ENCODE assay signal across 17 cellular contexts in the genomic region with DNA sequence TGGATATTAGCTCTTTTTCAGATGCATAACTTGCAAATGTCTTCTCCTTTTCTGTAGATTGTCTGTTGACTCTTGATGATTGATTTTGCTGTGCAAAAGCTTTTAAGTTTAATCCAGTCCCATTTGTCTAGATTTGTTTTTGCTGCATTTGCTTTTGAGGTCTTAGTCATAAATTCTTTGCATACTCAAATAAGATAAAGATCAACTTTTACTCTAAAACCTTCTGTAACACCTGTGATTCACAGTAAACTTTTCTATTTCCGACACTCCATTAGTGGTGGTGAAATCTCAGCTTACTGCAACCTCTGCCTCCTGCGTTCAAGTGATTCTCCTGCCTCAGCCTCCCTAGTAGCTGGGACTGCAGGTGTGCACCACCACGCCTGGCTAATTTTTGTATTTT.
A peak's percentile ranks its signal among the peaks of the same experiment; 100 is the strongest.
DNase-seq lines count a peak whose midpoint lies in the region; ATAC-seq lines count a peak whose summit lies in the region.
"Had no signal": no experiment of that assay in that cellular context is flagged by ENCODE, and none has a peak within 500 bp of the region (broad histone marks: within the 10 kb centered on the region; RNA-seq: fewer than 3 reads in every experiment).

No MANE protein-coding gene starts in this region.

- no peaks in the 10 kb centered on the region for H3K9me3 Mint-ChIP-seq in activated CD4-positive, alpha-beta memory T cell treated with anti-CD3 and anti-CD28 coated beads, Interleukin-2, amount 10 ng/mL, durations not matched to agents 7 days and 5 days

- ATAC-seq in HG03342 (IDR thresholded peaks at IDR 0.05; ENCODE audit: unreplicated experiment) = no peak
- ATAC-seq: GM12878 had no signal

- DNase-seq in A172 (ENCODE audit: low spot score) = peak; percentile 11
- DNase-seq in M059J (ENCODE audit: low read depth) = peak; percentile 12
- peak; percentile 6 for DNase-seq in dedifferentiated amniotic fluid mesenchymal stem cell (ENCODE audit: extremely low spot score)
- no peak for DNase-seq in activated CD4-positive, alpha-beta memory T cell treated with anti-CD3 and anti-CD28 coated beads, Interleukin-2, amount 10 ng/mL, durations not matched to agents 7 days and 5 days
- DNase-seq in activated CD4-positive, alpha-beta T cell treated with anti-CD3 and anti-CD28 coated beads, Interleukin-2, amount 50 U/mL, for 4 hours = no peak
- DNase-seq: C1 segment of cervical spinal cord; Calu3; CD4-positive, alpha-beta memory T cell; COR-L47; DMS153; DND-41; GDM1; GM23248; H7; HCEC 1CT had no signal

- no peaks in the 10 kb centered on the region for H3K36me3 Mint-ChIP-seq in activated CD4-positive, alpha-beta memory T cell treated with anti-CD3 and anti-CD28 coated beads, Interleukin-2, amount 10 ng/mL, durations not matched to agents 7 days and 5 days (ENCODE audit: low read depth)
- H3K36me3 Mint-ChIP-seq: CD4-positive, alpha-beta memory T cell had no signal

- POLR2A ChIA-PET in activated CD4-positive, alpha-beta memory T cell treated with anti-CD3 and anti-CD28 coated beads, Interleukin-2, amount 10 ng/mL, durations not matched to agents 7 days and 5 days (lab: Charles Lee) = no interaction called here

- H3K4me1 Mint-ChIP-seq in activated CD4-positive, alpha-beta memory T cell treated with anti-CD3 and anti-CD28 coated beads, Interleukin-2, amount 10 ng/mL, durations not matched to agents 7 days and 5 days = no peaks in the 10 kb centered on the region
- H3K4me1 Mint-ChIP-seq: CD4-positive, alpha-beta memory T cell had no signal

- H3K27me3 Mint-ChIP-seq in activated CD4-positive, alpha-beta memory T cell treated with anti-CD3 and anti-CD28 coated beads, Interleukin-2, amount 10 ng/mL, durations not matched to agents 7 days and 5 days = no peaks in the 10 kb centered on the region

- no peak overlapping the region for H3K4me3 Mint-ChIP-seq in activated CD4-positive, alpha-beta memory T cell treated with anti-CD3 and anti-CD28 coated beads, Interleukin-2, amount 10 ng/mL, durations not matched to agents 7 days and 5 days
- H3K4me3 Mint-ChIP-seq: CD4-positive, alpha-beta memory T cell had no signal

- no peak overlapping the region for H3K27ac Mint-ChIP-seq in activated CD4-positive, alpha-beta memory T cell treated with anti-CD3 and anti-CD28 coated beads, Interleukin-2, amount 10 ng/mL, durations not matched to agents 7 days and 5 days
- H3K27ac Mint-ChIP-seq: CD4-positive, alpha-beta memory T cell had no signal

- CTCF ChIA-PET in activated CD4-positive, alpha-beta memory T cell treated with anti-CD3 and anti-CD28 coated beads, Interleukin-2, amount 10 ng/mL, durations not matched to agents 7 days and 5 days (lab: Charles Lee) = no interaction called here

Comparison
In these comparisons a context has a peak if more than half of its experiments do, and no peak if none do; other contexts are left out.
1. DNase-seq: peak in A172 (single experiment), M059J (single experiment) and dedifferentiated amniotic fluid mesenchymal stem cell (single experiment); none in activated CD4-positive, alpha-beta memory T cell treated with anti-CD3 and anti-CD28 coated beads, Interleukin-2, amount 10 ng/mL, durations not matched to agents 7 days and 5 days (single experiment) and activated CD4-positive, alpha-beta T cell treated with anti-CD3 and anti-CD28 coated beads, Interleukin-2, amount 50 U/mL, for 4 hours (0 of 2).